Comparison of ENCODE assay signal across 20 cellular contexts in the genomic region with DNA sequence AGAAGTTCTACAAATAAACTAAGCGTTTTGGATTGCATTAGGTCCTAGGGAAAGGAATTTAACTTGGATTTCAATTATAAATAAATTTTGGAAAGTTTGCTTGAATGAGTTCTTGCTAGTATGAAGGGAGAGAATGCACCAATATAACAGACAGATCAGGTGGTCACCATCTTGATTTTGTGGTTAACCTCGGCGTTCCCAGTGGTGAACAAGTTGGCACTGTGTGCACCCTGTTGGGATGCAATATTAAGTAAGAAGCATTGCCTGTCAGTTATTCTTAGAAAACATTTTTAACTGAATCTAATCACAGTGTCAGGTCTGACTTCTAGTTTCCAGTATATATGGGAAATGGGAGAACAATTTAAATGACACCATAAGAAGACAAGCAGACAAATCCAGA.
"Had no signal": no experiment of that assay in that cellular context is flagged by ENCODE, and none has a peak within 500 bp of the region (broad histone marks: within the 10 kb centered on the region; RNA-seq: fewer than 3 reads in every experiment).

No MANE protein-coding gene starts in this region.

- H3K4me1 ChIP-seq: esophagus squamous epithelium, right lobe of liver, stomach, suprapubic skin had no signal

- H3K9me3 Mint-ChIP-seq: activated naive CD4-positive, alpha-beta T cell treated with anti-CD3 and anti-CD28 coated beads, Interleukin-2, amount 10 ng/mL, durations not matched to agents 7 days and 5 days; central memory CD8-positive, alpha-beta T cell; nephron progenitor cell; T-helper 1 cell treated with Interleukin-12 subunit alpha and Interleukin-12 subunit beta and Interleukin-4 antibody, amounts not matched to agents 30 μg/mL and 1 μg/mL, for 36 hours had no signal

- H3K27me3 ChIP-seq: dorsolateral prefrontal cortex, esophagus squamous epithelium, right lobe of liver, stomach, suprapubic skin had no signal

- H3K27ac Mint-ChIP-seq: activated naive CD4-positive, alpha-beta T cell treated with anti-CD3 and anti-CD28 coated beads, Interleukin-2, amount 10 ng/mL, durations not matched to agents 7 days and 5 days; nephron progenitor cell; stimulated activated effector memory CD8-positive, alpha-beta T cell treated with anti-CD3 and anti-CD28 coated beads, Interleukin-12 subunit alpha, Interleukin-12 subunit beta, amount 100 ng/mL, for 72 hours; T-helper 1 cell treated with Interleukin-12 subunit alpha and Interleukin-12 subunit beta and Interleukin-4 antibody, amounts not matched to agents 30 μg/mL and 1 μg/mL, for 36 hours had no signal

- H3K4me3 Mint-ChIP-seq: activated naive CD4-positive, alpha-beta T cell treated with anti-CD3 and anti-CD28 coated beads, Interleukin-2, amount 10 ng/mL, durations not matched to agents 7 days and 5 days; central memory CD8-positive, alpha-beta T cell; nephron progenitor cell; stimulated activated effector memory CD8-positive, alpha-beta T cell treated with anti-CD3 and anti-CD28 coated beads, Interleukin-12 subunit alpha, Interleukin-12 subunit beta, amount 100 ng/mL, for 72 hours; T-helper 1 cell treated with Interleukin-12 subunit alpha and Interleukin-12 subunit beta and Interleukin-4 antibody, amounts not matched to agents 30 μg/mL and 1 μg/mL, for 36 hours had no signal

- DNase-seq: activated CD4-positive, alpha-beta T cell treated with anti-CD3 and anti-CD28 coated beads for 4 hours; activated CD4-positive, alpha-beta T cell treated with anti-CD3 and anti-CD28 coated beads, Interleukin-2, amount 50 U/mL, for 48 hours; activated CD4-positive, CD25-positive, alpha-beta regulatory T cell; activated effector memory CD4-positive, alpha-beta T cell treated with anti-CD3 and anti-CD28 coated beads, Interleukin-2, amount 50 U/mL, for 16 hours; activated naive CD4-positive, alpha-beta T cell treated with anti-CD3 and anti-CD28 coated beads, Interleukin-2, amount 10 ng/mL, durations not matched to agents 7 days and 5 days; dorsolateral prefrontal cortex; esophagus squamous epithelium; left colon; mesenchymal stem cell; nephron progenitor cell; right lobe of liver; small intestine; stimulated activated CD4-positive, alpha-beta T cell treated with anti-CD3 and anti-CD28 coated beads, Interleukin-2, amount 100 ng/mL, for 24 hours; stomach; T1000; trophoblast cell had no signal

- H3K36me3 ChIP-seq: esophagus squamous epithelium, right lobe of liver, stomach, suprapubic skin had no signal

- H3K27me3 Mint-ChIP-seq: activated naive CD4-positive, alpha-beta T cell treated with anti-CD3 and anti-CD28 coated beads, Interleukin-2, amount 10 ng/mL, durations not matched to agents 7 days and 5 days; central memory CD8-positive, alpha-beta T cell had no signal

- H3K27ac ChIP-seq: dorsolateral prefrontal cortex, esophagus squamous epithelium, right lobe of liver, stomach, suprapubic skin had no signal

- H3K4me1 Mint-ChIP-seq: activated naive CD4-positive, alpha-beta T cell treated with anti-CD3 and anti-CD28 coated beads, Interleukin-2, amount 10 ng/mL, durations not matched to agents 7 days and 5 days; central memory CD8-positive, alpha-beta T cell; stimulated activated effector memory CD8-positive, alpha-beta T cell treated with anti-CD3 and anti-CD28 coated beads, Interleukin-12 subunit alpha, Interleukin-12 subunit beta, amount 100 ng/mL, for 72 hours had no signal

- H3K36me3 Mint-ChIP-seq: activated naive CD4-positive, alpha-beta T cell treated with anti-CD3 and anti-CD28 coated beads, Interleukin-2, amount 10 ng/mL, durations not matched to agents 7 days and 5 days; stimulated activated effector memory CD8-positive, alpha-beta T cell treated with anti-CD3 and anti-CD28 coated beads, Interleukin-12 subunit alpha, Interleukin-12 subunit beta, amount 100 ng/mL, for 72 hours had no signal

- ATAC-seq: left colon; right lobe of liver; stimulated activated effector memory CD8-positive, alpha-beta T cell treated with anti-CD3 and anti-CD28 coated beads, Interleukin-12 subunit alpha, Interleukin-12 subunit beta, amount 100 ng/mL, for 72 hours had no signal

- H3K4me3 ChIP-seq: dorsolateral prefrontal cortex, esophagus squamous epithelium, right lobe of liver, stomach, suprapubic skin had no signal

- H3K9me3 ChIP-seq: esophagus squamous epithelium, right lobe of liver, stomach, suprapubic skin had no signal
